Comparison of ENCODE assay signal across 24 cellular contexts in genomic region chr6:105014448-105014847, GRCh38. TPM values are rescaled to one million over a fixed set of nuclear protein-coding genes. Genes with fewer than 3 reads are reported as not detected.
"Had no signal": no experiment of that assay in that cellular context is flagged by ENCODE, and none has a peak within 500 bp of the region (broad histone marks: within the 10 kb centered on the region; RNA-seq: fewer than 3 reads in every experiment).

No MANE protein-coding gene starts in this region.

- H3K9me3 Mint-ChIP-seq: activated naive CD4-positive, alpha-beta T cell treated with anti-CD3 and anti-CD28 coated beads for 36 hours; activated T-helper 2 cell treated with anti-CD3 and anti-CD28 coated beads, Interferon-gamma antibody, Interleukin-2, Interleukin-4, amounts not matched to agents 10 μg/mL and 5 μg/mL and 100 μg/mL, durations not matched to agents 14 hours and 24 hours and 36 hours; dendritic cell treated with granulocyte-macrophage colony-stimulating factor and Interleukin-4, amounts not matched to agents 40 ng/mL and 50 ng/mL, for 4 days; effector memory CD8-positive, alpha-beta T cell had no signal

- H3K36me3 ChIP-seq: ascending aorta, breast epithelium, heart left ventricle, lower lobe of right lung, neutrophil, tibial artery, vagina had no signal

- ATAC-seq: activated CD4-positive, CD25-positive, alpha-beta regulatory T cell treated with anti-CD3 and anti-CD28 coated beads, Interleukin-2, amount 50 U/mL, for 24 hours; activated CD8-positive, alpha-beta memory T cell treated with anti-CD3 and anti-CD28 coated beads, Interleukin-2, amount 10 ng/mL, durations not matched to agents 7 days and 5 days; effector memory CD8-positive, alpha-beta T cell; heart left ventricle; left cardiac atrium; lower lobe of right lung had no signal

- H3K36me3 Mint-ChIP-seq: activated CD8-positive, alpha-beta memory T cell treated with anti-CD3 and anti-CD28 coated beads, Interleukin-2, amount 10 ng/mL, durations not matched to agents 7 days and 5 days; naive B cell had no signal

- H3K27me3 ChIP-seq: ascending aorta, breast epithelium, heart left ventricle, tibial artery, vagina had no signal

- H3K27ac Mint-ChIP-seq: activated CD8-positive, alpha-beta memory T cell treated with anti-CD3 and anti-CD28 coated beads, Interleukin-2, amount 10 ng/mL, durations not matched to agents 7 days and 5 days; activated naive CD4-positive, alpha-beta T cell treated with anti-CD3 and anti-CD28 coated beads for 36 hours; activated T-helper 2 cell treated with anti-CD3 and anti-CD28 coated beads, Interferon-gamma antibody, Interleukin-2, Interleukin-4, amounts not matched to agents 10 μg/mL and 5 μg/mL and 100 μg/mL, durations not matched to agents 14 hours and 24 hours and 36 hours; dendritic cell treated with granulocyte-macrophage colony-stimulating factor and Interleukin-4, amounts not matched to agents 40 ng/mL and 50 ng/mL, for 4 days; effector memory CD8-positive, alpha-beta T cell had no signal

- H3K9me3 ChIP-seq: ascending aorta, breast epithelium, heart left ventricle, lower lobe of right lung, neutrophil, tibial artery, vagina had no signal

- H3K4me3 Mint-ChIP-seq: activated CD8-positive, alpha-beta memory T cell treated with anti-CD3 and anti-CD28 coated beads, Interleukin-2, amount 10 ng/mL, durations not matched to agents 7 days and 5 days; activated naive CD4-positive, alpha-beta T cell treated with anti-CD3 and anti-CD28 coated beads for 36 hours; dendritic cell treated with granulocyte-macrophage colony-stimulating factor and Interleukin-4, amounts not matched to agents 40 ng/mL and 50 ng/mL, for 4 days; effector memory CD8-positive, alpha-beta T cell; naive B cell had no signal

- H3K27ac ChIP-seq: ascending aorta, breast epithelium, heart left ventricle, lower lobe of right lung, neutrophil, tibial artery, vagina had no signal

- H3K4me1 ChIP-seq: ascending aorta, breast epithelium, heart left ventricle, lower lobe of right lung, tibial artery, vagina had no signal

- H3K4me1 Mint-ChIP-seq: activated CD8-positive, alpha-beta memory T cell treated with anti-CD3 and anti-CD28 coated beads, Interleukin-2, amount 10 ng/mL, durations not matched to agents 7 days and 5 days; naive B cell had no signal

- DNase-seq: activated CD4-positive, alpha-beta T cell treated with anti-CD3 and anti-CD28 coated beads, Interleukin-2, amount 50 U/mL, for 4 hours; activated CD8-positive, alpha-beta memory T cell treated with anti-CD3 and anti-CD28 coated beads, Interleukin-2, amount 10 ng/mL, durations not matched to agents 7 days and 5 days; activated naive CD4-positive, alpha-beta T cell treated with anti-CD3 and anti-CD28 coated beads for 36 hours; activated T-cell treated with anti-CD3 and anti-CD28 coated beads, Interleukin-2, amount 50 U/mL, for 1 hour; effector memory CD8-positive, alpha-beta T cell; heart left ventricle; left cardiac atrium; lower lobe of right lung; midbrain; naive B cell; stimulated activated CD4-positive, alpha-beta T cell treated with anti-CD3 and anti-CD28 coated beads, Interleukin-15, amount 100 ng/mL, for 24 hours; stimulated activated CD4-positive, alpha-beta T cell treated with anti-CD3 and anti-CD28 coated beads, Interleukin-4, amount 100 ng/mL, for 1 hour; stimulated activated naive CD4-positive, alpha-beta T cell; T-helper 9 cell; tibial artery had no signal

- H3K4me3 ChIP-seq: ascending aorta, breast epithelium, heart left ventricle, lower lobe of right lung, tibial artery, vagina had no signal

RNA-seq across cellular contexts. Expression of gene LIN28B, which starts 57.5 kb away (rescaled TPM):
- total RNA-seq: activated CD8-positive, alpha-beta memory T cell treated with anti-CD3 and anti-CD28 coated beads, Interleukin-2, amount 10 ng/mL, durations not matched to agents 7 days and 5 days; activated naive CD4-positive, alpha-beta T cell treated with anti-CD3 and anti-CD28 coated beads for 36 hours; ascending aorta; breast epithelium; fibroblast of lung; heart left ventricle; left cardiac atrium; lower lobe of right lung; subcutaneous adipose tissue; vagina had no signal
- polyA plus RNA-seq: fibroblast of lung, heart left ventricle had no signal
